19 cellular contexts compared by ENCODE assay signal in genomic region chr3:165753560-165753959, GRCh38.
DNase-seq lines count a peak whose midpoint lies in the region; ATAC-seq, FAIRE-seq and TF ChIP-seq lines count a peak whose summit lies in the region.
"Had no signal": no experiment of that assay in that cellular context is flagged by ENCODE, and none has a peak within 500 bp of the region (broad histone marks: within the 10 kb centered on the region; RNA-seq: fewer than 3 reads in every experiment).

No MANE protein-coding gene starts in this region.

- ATAC-seq in right lobe of liver (peak; percentile 86 to 99 (median 94)), HG03565 (IDR thresholded peaks at IDR 0.05; ENCODE audit: unreplicated experiment) (no peak)
- ATAC-seq: stimulated activated naive B cell treated with anti-CD40 and anti-IgM and Interleukin-4, amounts not matched to agents 10 μg/mL and 1 μg/mL and 100 μg/mL, for 72 hours had no signal

- intact Hi-C loops in right lobe of liver (cut with DNase I): no loop called here

- H3K9me3 ChIP-seq in right lobe of liver: no peaks in the 10 kb centered on the region
- H3K9me3 ChIP-seq: lower lobe of right lung, SK-N-SH, tibial artery had no signal

- H3K36me3 ChIP-seq in right lobe of liver: no peaks in the 10 kb centered on the region
- H3K36me3 ChIP-seq: cardiac muscle cell, lower lobe of right lung, tibial artery had no signal

- no peaks in the 10 kb centered on the region for H3K4me1 ChIP-seq in right lobe of liver
- H3K4me1 ChIP-seq: lower lobe of right lung, tibial artery had no signal

- DNase-seq in G401 (ENCODE audit: low spot score): peak; percentile 90
- DNase-seq in NCI-H446 (lab: John Stamatoyannopoulos, UW): peak; percentile 72 to 87
- peak; percentile 72 for DNase-seq in cerebellum (ENCODE audit: low spot score)
- DNase-seq in right lobe of liver: no peak
- no peak for DNase-seq in GM19239 (ENCODE audit: insufficient read length, low spot score)
- DNase-seq in T1000 (lab: John Stamatoyannopoulos, UW): no peak
- no peak for DNase-seq in NCI-H82 (lab: John Stamatoyannopoulos, UW)
- DNase-seq: activated T-cell treated with anti-CD3 and anti-CD28 coated beads, Interleukin-2, amount 50 U/mL, for 1 hour; DMS53; HFFc6; lower lobe of right lung; NCI-H1092; posterior cingulate gyrus; SK-N-SH; stimulated activated naive B cell treated with anti-CD40 and anti-IgM and Interleukin-4, amounts not matched to agents 10 μg/mL and 1 μg/mL and 100 μg/mL, for 72 hours; tibial artery had no signal

- no peak for TF ChIP-seq CTCF in right lobe of liver (IDR thresholded peaks at IDR 0.05)

- no peak for TF ChIP-seq POLR2A in right lobe of liver (IDR thresholded peaks at IDR 0.05)

- no peaks in the 10 kb centered on the region for H3K27me3 ChIP-seq in right lobe of liver
- H3K27me3 ChIP-seq: cardiac muscle cell, tibial artery had no signal

- no peak for FAIRE-seq in GM19239 (lab: Jason Lieb, UNC)
- FAIRE-seq: frontal cortex had no signal

- H3K4me3 ChIP-seq in right lobe of liver: no peak overlapping the region
- H3K4me3 ChIP-seq: cardiac muscle cell, lower lobe of right lung, tibial artery had no signal

- no peak overlapping the region for H3K27ac ChIP-seq in right lobe of liver
- H3K27ac ChIP-seq: cardiac muscle cell, lower lobe of right lung, tibial artery had no signal

- in situ Hi-C loops in G401 (cut with HindIII; ENCODE audit: low sequenced_read_pairs): no loop called here

Comparison
In these comparisons a context has a peak if more than half of its experiments do, and no peak if none do; other contexts are left out.
1. DNase-seq: peak in G401 (single experiment), NCI-H446 (2 of 2) and cerebellum (single experiment); none in right lobe of liver (0 of 3), GM19239 (single experiment), T1000 (single experiment) and NCI-H82 (single experiment).